In the genomic region with DNA sequence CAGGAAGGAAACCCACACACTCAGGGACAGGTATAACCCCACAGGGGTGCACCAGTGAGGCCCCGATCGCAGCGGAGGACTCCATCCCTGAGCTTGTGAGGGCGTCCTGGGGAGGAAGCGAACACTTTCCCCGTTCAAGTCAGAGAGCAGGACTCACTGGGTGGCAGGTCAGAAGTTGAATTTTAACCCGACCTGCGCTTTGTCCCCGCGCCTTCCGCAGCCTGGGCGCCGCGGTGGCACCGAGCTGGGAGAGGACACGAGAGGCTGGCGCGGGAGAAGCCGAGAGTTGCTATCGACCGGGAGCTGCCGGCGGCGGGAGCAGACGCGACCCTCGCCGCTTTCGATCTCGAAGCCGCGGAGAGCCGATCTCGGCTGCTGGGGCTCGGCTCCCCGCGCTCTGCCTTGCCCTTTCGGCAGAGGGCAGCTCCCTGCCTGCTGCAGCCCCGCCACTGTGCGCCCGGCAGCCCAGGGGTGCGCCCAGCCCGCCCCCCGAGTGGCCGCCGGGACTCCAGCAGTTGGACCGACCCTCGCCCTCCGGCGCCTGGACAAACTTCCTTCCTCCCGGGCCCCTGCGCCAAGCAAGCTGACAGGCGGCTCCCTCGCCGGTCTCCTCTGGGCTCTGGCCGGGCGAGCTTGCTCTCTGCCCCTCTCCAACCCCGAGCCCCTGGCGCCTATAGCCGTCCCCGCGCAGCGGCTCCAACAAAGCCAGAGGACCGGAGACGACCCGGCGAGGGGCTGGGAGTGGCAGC, we compare ENCODE assay signal across 8 cellular contexts. TPM values are rescaled to one million over a fixed set of nuclear protein-coding genes. Genes with fewer than 3 reads are reported as not detected.
DNase-seq lines count a peak whose midpoint lies in the region; ATAC-seq and TF ChIP-seq lines count a peak whose summit lies in the region.

No MANE protein-coding gene starts in this region.

- TF ChIP-seq CTCF in HFF-Myc (IDR thresholded peaks at IDR 0.05; ENCODE audit: low read depth, low read length, missing control alignments) (no peak), mammary epithelial cell (conservative IDR thresholded peaks at IDR 0.05 in 1 of 2, IDR thresholded peaks at IDR 0.05 in 1 of 2; ENCODE audit: extremely low read depth in 1 of 2, insufficient read depth in 1 of 2, low read depth in 1 of 2, low read length in 2 of 2) (no peak)

- H3K4me3 ChIP-seq in HFF-Myc (replicated peaks; ENCODE audit: low read depth, low read length): peak overlapping the region; percentile 85
- H3K4me3 ChIP-seq in mammary epithelial cell (replicated peaks in 1 of 3; ENCODE audit: insufficient read depth in 1 of 3, low read depth in 2 of 3, low read length in 3 of 3): peak overlapping the region; percentile 21 to 47 (median 42)
- H3K4me3 ChIP-seq in skin epidermis: peak overlapping the region; percentile 35 to 62 (median 47)

- CTCF ChIA-PET in mammary epithelial cell (lab: Charles Lee; ENCODE audit: low non-redundant PET): interaction anchor here (0.6 kb wide), 1 partner anchor 105 kb away, joined by 4 read pairs; no protein-coding TSS in a partner anchor

- H3K27me3 ChIP-seq in mammary epithelial cell (ENCODE audit: insufficient read depth, low read length): peaks cover 38% of the 10 kb centered on the region

- H3K9ac ChIP-seq in mammary epithelial cell (ENCODE audit: insufficient read depth, low read length): no peak overlapping the region

- H4K20me1 ChIP-seq in mammary epithelial cell (ENCODE audit: insufficient read depth, low read length): no peaks in the 10 kb centered on the region

- no peaks in the 10 kb centered on the region for H3K36me3 ChIP-seq in mammary epithelial cell (ENCODE audit: insufficient read depth, low read length)

- DNase-seq in activated T-cell treated with anti-CD3 and anti-CD28 coated beads, Interleukin-2, amount 50 U/mL, for 72 hours: peak in 1 of 2 donors; percentile 0
- DNase-seq in activated T-cell treated with anti-CD3 and anti-CD28 coated beads, Interleukin-2, amount 50 U/mL, for 1 hour: no peak
- DNase-seq in HFF-Myc (ENCODE audit: extremely low read depth, low read depth): no peak
- peak; percentile 78 for DNase-seq in NCI-H1105 treated with DMSO at 0.1 percent for 48 hours (lab: John Stamatoyannopoulos, UW)
- DNase-seq in mammary epithelial cell: peak; percentile 25
- peak; percentile 59 for DNase-seq in iris pigment epithelial cell (ENCODE audit: low read depth)
- no peak for DNase-seq in NK-92 (lab: John Stamatoyannopoulos, UW; ENCODE audit: unreplicated experiment)

- peaks cover 11% of the 10 kb centered on the region for H3K4me1 ChIP-seq in mammary epithelial cell (ENCODE audit: insufficient read depth, low read length)

- H3K27ac Mint-ChIP-seq in activated T-cell treated with anti-CD3 and anti-CD28 coated beads, Interleukin-2, amount 50 U/mL, for 72 hours: no peak overlapping the region

- peak overlapping the region; percentile 98 for H3K4me2 ChIP-seq in mammary epithelial cell (ENCODE audit: insufficient read depth, low read depth, low read length)

- H3K9me3 Mint-ChIP-seq in activated T-cell treated with anti-CD3 and anti-CD28 coated beads, Interleukin-2, amount 50 U/mL, for 72 hours: peaks cover 2 to 3% of the 10 kb centered on the region in 2 donors

- H3K4me1 Mint-ChIP-seq in activated T-cell treated with anti-CD3 and anti-CD28 coated beads, Interleukin-2, amount 50 U/mL, for 72 hours (ENCODE audit: low read depth): no peaks in the 10 kb centered on the region

- ATAC-seq in activated T-cell treated with anti-CD3 and anti-CD28 coated beads, Interleukin-2, amount 50 U/mL, for 72 hours (replicated peaks in 1 of 2): peak in 1 of 2 donors; percentile 13

- H3K27ac ChIP-seq in mammary epithelial cell (ENCODE audit: insufficient read depth, low read depth, low read length) (no peak overlapping the region), skin epidermis (peak overlapping the region; percentile 22 to 81 (median 53))

- H3K79me2 ChIP-seq in mammary epithelial cell (ENCODE audit: insufficient read depth, low read length): no peaks in the 10 kb centered on the region

- intact Hi-C loops in mammary epithelial cell (cut with micrococcal nuclease): no loop called here

- H3K9me3 ChIP-seq in mammary epithelial cell (replicated peaks; ENCODE audit: insufficient read depth, low read length): no peaks in the 10 kb centered on the region

- H2AFZ ChIP-seq in mammary epithelial cell (ENCODE audit: low read depth, low read length): peak overlapping the region; percentile 81

- WGBS in mammary epithelial cell (ENCODE audit: low coverage, missing lambda C conversion rate): 3% methylated on average over 25 of the region's 67 CpGs

- H3K36me3 Mint-ChIP-seq in activated T-cell treated with anti-CD3 and anti-CD28 coated beads, Interleukin-2, amount 50 U/mL, for 72 hours (ENCODE audit: insufficient read depth in 2 of 2): peaks cover 2 to 5% of the 10 kb centered on the region in 2 donors

- H3K4me3 Mint-ChIP-seq in activated T-cell treated with anti-CD3 and anti-CD28 coated beads, Interleukin-2, amount 50 U/mL, for 72 hours: peak overlapping the region; percentile 32 to 54

- in situ Hi-C loops in mammary epithelial cell (cut with MboI; ENCODE audit: low sequenced_read_pairs in 2 of 2): no loop called here

- peaks cover 30% of the 10 kb centered on the region for H3K27me3 Mint-ChIP-seq in activated T-cell treated with anti-CD3 and anti-CD28 coated beads, Interleukin-2, amount 50 U/mL, for 72 hours (ENCODE audit: low read depth)

- no TSS peak for BruUV-seq in mammary epithelial cell (replicated peaks; lab: Mats Ljungman, UMichigan)

- dilution Hi-C loops in mammary epithelial cell (cut with HindIII; ENCODE audit: low sequenced_read_pairs): no loop called here

RNA-seq across cellular contexts. Expression of a gene that starts 0.9 kb away (rescaled TPM):
- not detected for total RNA-seq in activated T-cell treated with anti-CD3 and anti-CD28 coated beads, Interleukin-2, amount 50 U/mL, for 72 hours
- under 1 TPM in 1 of 2 donors, not detected in 1; under 0.01 TPM for total RNA-seq in mammary epithelial cell
- polyA plus RNA-seq in mammary epithelial cell: not detected
- not detected for polyA minus RNA-seq in mammary epithelial cell

Comparison
In these comparisons a context has a peak if more than half of its experiments do, and no peak if none do; other contexts are left out.
1. DNase-seq: peak in NCI-H1105 treated with DMSO at 0.1 percent for 48 hours (single experiment), mammary epithelial cell (single experiment) and iris pigment epithelial cell (single experiment); none in activated T-cell treated with anti-CD3 and anti-CD28 coated beads, Interleukin-2, amount 50 U/mL, for 1 hour (single experiment), HFF-Myc (single experiment) and NK-92 (single experiment).
2. Peak in every context shown above with its lines, with median percentiles within 50 percentile points of each other: H3K4me3 ChIP-seq.